Comparison of ENCODE assay signal across 8 cellular contexts in the genomic region with DNA sequence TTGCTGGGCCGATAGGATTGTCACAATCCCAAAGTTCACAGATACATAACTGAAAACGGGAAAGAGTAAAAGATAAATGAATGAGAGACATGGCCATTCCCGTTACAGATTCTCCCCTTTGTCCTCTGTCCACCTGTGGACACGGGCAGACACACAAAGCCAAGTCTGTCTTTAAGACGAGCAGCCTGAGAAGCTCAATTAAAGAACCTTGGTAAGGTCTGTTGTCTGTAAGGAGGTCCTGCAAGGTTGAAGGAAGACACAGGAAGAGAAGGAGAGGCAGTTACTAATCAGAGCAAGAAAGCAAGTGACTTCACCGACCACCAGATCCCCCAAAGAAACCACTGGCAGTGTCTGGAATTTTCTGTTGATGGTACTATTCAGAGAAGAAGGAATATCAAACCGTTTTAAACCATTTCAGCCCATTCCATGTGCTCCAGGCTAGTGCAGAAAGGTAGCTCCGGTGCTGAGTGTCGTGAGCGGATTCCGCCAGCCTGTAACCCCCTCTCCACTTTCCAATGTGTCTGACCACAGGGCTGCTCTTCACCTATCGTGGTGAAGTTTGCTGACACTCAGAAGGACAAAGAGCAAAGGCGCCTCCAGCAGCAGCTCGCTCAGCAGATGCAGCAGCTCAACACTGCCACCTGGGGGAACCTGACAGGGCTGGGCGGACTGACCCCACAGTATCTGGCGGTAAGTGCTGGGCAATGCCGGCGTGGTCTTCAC.
DNase-seq lines count a peak whose midpoint lies in the region; ATAC-seq and TF ChIP-seq lines count a peak whose summit lies in the region.

No MANE protein-coding gene starts in this region.

- H3K9me3 ChIP-seq in HEK293 (ENCODE audit: control insufficient read depth, insufficient read depth, low read depth, low read length) = no peaks in the 10 kb centered on the region

- TF ChIP-seq CTCF in GM12865 (IDR thresholded peaks at IDR 0.05; ENCODE audit: insufficient read depth, low read depth, low read length, missing control alignments) (peak; percentile 98), HEK293 (tag by site-specific recombination; IDR thresholded peaks at IDR 0.05) (no peak; the same call in none of the 2 replicates)
- peak; percentile 86 for TF ChIP-seq CTCF in activated CD8-positive, alpha-beta T cell treated with anti-CD3 and anti-CD28 coated beads for 36 hours (IDR thresholded peaks at IDR 0.05)

- H3K4me1 Mint-ChIP-seq in activated CD8-positive, alpha-beta T cell treated with anti-CD3 and anti-CD28 coated beads for 36 hours (ENCODE audit: low read depth) = peaks cover 81% of the 10 kb centered on the region

- H3K4me3 Mint-ChIP-seq in activated CD8-positive, alpha-beta T cell treated with anti-CD3 and anti-CD28 coated beads for 36 hours = peak overlapping the region; percentile 3

- DNase-seq in GM12865 (ENCODE audit: low read depth) (peak; percentile 95), NCI-H146 (lab: John Stamatoyannopoulos, UW) (peak; percentile 63), midbrain (lab: John Stamatoyannopoulos, UW) (peak; percentile 57)
- DNase-seq in activated CD8-positive, alpha-beta T cell treated with anti-CD3 and anti-CD28 coated beads for 36 hours = peak; percentile 85
- DNase-seq in effector CD4-positive, alpha-beta T cell = peak; percentile 59
- DNase-seq in stimulated activated CD8-positive, alpha-beta memory T cell treated with anti-CD3 and anti-CD28 coated beads, Interleukin-4, amount 100 ng/mL, for 4 hours (ENCODE audit: low read depth in 2 of 2, low spot score in 1 of 2) = peak; percentile 45 to 61

- H3K36me3 ChIP-seq in HEK293 (ENCODE audit: control insufficient read depth in 2 of 2, insufficient read depth in 1 of 2, low read length in 2 of 2) = peaks cover 0 to 19% of the 10 kb centered on the region in 2 experiments; a peak in 1 of 3 replicates

- POLR2A ChIA-PET in HEK293 (lab: Yijun Ruan, JAX) = no interaction called here
- POLR2A ChIA-PET in activated CD8-positive, alpha-beta T cell treated with anti-CD3 and anti-CD28 coated beads for 36 hours (lab: Charles Lee) = interaction anchor here (0.6 to 2.2 kb wide), 9 partner anchors 9 to 105 kb away, joined by 3 to 7 read pairs (median 4); no protein-coding TSS in a partner anchor

- H3K27ac ChIP-seq in HEK293 (ENCODE audit: extremely low read depth, low read depth, low read length) = no peak overlapping the region

- intact Hi-C loops in activated CD8-positive, alpha-beta T cell treated with anti-CD3 and anti-CD28 coated beads for 36 hours (cut with micrococcal nuclease) = loop anchor here (2.0 kb wide), 3 partner anchors 43 to 157 kb away; no protein-coding TSS in a partner anchor

- H3K27me3 Mint-ChIP-seq in activated CD8-positive, alpha-beta T cell treated with anti-CD3 and anti-CD28 coated beads for 36 hours = no peaks in the 10 kb centered on the region

- no peaks in the 10 kb centered on the region for H3K4me1 ChIP-seq in HEK293 (ENCODE audit: control insufficient read depth, insufficient read depth, low read length)

- H3K36me3 Mint-ChIP-seq in activated CD8-positive, alpha-beta T cell treated with anti-CD3 and anti-CD28 coated beads for 36 hours (ENCODE audit: low read depth) = peaks cover 85% of the 10 kb centered on the region

- peak overlapping the region; percentile 82 for H3K27ac Mint-ChIP-seq in activated CD8-positive, alpha-beta T cell treated with anti-CD3 and anti-CD28 coated beads for 36 hours

- H3K9me3 Mint-ChIP-seq in activated CD8-positive, alpha-beta T cell treated with anti-CD3 and anti-CD28 coated beads for 36 hours = no peaks in the 10 kb centered on the region

- CTCF ChIA-PET in HEK293 (lab: Yijun Ruan, JAX) = interaction anchor here (0.5 to 2.3 kb wide), 24 partner anchors 8 to 1927 kb away, joined by 3 to 9 read pairs (median 3); no protein-coding TSS in a partner anchor
- CTCF ChIA-PET in activated CD8-positive, alpha-beta T cell treated with anti-CD3 and anti-CD28 coated beads for 36 hours (lab: Charles Lee) = interaction anchor here (0.7 to 4.0 kb wide), 36 partner anchors 9 to 208 kb away, joined by 3 to 19 read pairs (median 4); no protein-coding TSS in a partner anchor

- H3K4me3 ChIP-seq in GM12865 (ENCODE audit: low read depth, low read length) (peak overlapping the region; percentile 61), HEK293 (ENCODE audit: low read depth, low read length) (no peak overlapping the region)

- ATAC-seq in activated CD8-positive, alpha-beta T cell treated with anti-CD3 and anti-CD28 coated beads for 36 hours = peak; percentile 83
- ATAC-seq in HG03457 (IDR thresholded peaks at IDR 0.05; ENCODE audit: unreplicated experiment) = no peak

TF ChIP-seq in HEK293, 187 proteins besides CTCF, POLR2A, EP300 and RAD21:
- TF ChIP-seq ZNF660 (tag by site-specific recombination; IDR thresholded peaks at IDR 0.05) = peak; percentile 75
- no peak for TF ChIP-seq MZF1 (tag by site-specific recombination; IDR thresholded peaks at IDR 0.05; ENCODE audit: borderline replicate concordance)
- TF ChIP-seq ZBTB7A (tag by site-specific recombination; IDR thresholded peaks at IDR 0.05; ENCODE audit: low read depth) = no peak
- peak; percentile 84 for TF ChIP-seq ZNF654 (tag by site-specific recombination; IDR thresholded peaks at IDR 0.05; ENCODE audit: low read depth)
- no peak for TF ChIP-seq ZNF16 (tag by site-specific recombination; IDR thresholded peaks at IDR 0.05; ENCODE audit: low read depth)
- TF ChIP-seq ZNF2 (tag by site-specific recombination; IDR thresholded peaks at IDR 0.05) = peak; percentile 77; the same call in 1 of the 2 replicates
- peak; percentile 70 for TF ChIP-seq ZSCAN30 (tag by site-specific recombination; IDR thresholded peaks at IDR 0.05)
- TF ChIP-seq, protein P1, sequence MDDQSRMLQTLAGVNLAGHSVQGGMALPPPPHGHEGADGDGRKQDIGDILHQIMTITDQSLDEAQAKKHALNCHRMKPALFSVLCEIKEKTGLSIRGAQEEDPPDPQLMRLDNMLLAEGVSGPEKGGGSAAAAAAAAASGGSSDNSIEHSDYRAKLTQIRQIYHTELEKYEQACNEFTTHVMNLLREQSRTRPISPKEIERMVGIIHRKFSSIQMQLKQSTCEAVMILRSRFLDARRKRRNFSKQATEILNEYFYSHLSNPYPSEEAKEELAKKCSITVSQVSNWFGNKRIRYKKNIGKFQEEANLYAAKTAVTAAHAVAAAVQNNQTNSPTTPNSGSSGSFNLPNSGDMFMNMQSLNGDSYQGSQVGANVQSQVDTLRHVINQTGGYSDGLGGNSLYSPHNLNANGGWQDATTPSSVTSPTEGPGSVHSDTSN (CRISPR knock-in tag; IDR thresholded peaks at IDR 0.05) = peak; percentile 67; the same call in 1 of the 2 replicates
- TF ChIP-seq, protein P2, sequence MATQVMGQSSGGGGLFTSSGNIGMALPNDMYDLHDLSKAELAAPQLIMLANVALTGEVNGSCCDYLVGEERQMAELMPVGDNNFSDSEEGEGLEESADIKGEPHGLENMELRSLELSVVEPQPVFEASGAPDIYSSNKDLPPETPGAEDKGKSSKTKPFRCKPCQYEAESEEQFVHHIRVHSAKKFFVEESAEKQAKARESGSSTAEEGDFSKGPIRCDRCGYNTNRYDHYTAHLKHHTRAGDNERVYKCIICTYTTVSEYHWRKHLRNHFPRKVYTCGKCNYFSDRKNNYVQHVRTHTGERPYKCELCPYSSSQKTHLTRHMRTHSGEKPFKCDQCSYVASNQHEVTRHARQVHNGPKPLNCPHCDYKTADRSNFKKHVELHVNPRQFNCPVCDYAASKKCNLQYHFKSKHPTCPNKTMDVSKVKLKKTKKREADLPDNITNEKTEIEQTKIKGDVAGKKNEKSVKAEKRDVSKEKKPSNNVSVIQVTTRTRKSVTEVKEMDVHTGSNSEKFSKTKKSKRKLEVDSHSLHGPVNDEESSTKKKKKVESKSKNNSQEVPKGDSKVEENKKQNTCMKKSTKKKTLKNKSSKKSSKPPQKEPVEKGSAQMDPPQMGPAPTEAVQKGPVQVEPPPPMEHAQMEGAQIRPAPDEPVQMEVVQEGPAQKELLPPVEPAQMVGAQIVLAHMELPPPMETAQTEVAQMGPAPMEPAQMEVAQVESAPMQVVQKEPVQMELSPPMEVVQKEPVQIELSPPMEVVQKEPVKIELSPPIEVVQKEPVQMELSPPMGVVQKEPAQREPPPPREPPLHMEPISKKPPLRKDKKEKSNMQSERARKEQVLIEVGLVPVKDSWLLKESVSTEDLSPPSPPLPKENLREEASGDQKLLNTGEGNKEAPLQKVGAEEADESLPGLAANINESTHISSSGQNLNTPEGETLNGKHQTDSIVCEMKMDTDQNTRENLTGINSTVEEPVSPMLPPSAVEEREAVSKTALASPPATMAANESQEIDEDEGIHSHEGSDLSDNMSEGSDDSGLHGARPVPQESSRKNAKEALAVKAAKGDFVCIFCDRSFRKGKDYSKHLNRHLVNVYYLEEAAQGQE (tag by site-specific recombination; IDR thresholded peaks at IDR 0.05) = no peak
- TF ChIP-seq ZNF600 (tag by site-specific recombination; IDR thresholded peaks at IDR 0.05) = 0 out of 2 replicates have a peak, but pooled peaks have one; percentile 15
TF ChIP-seq in HEK293: peak in this region for 6.
